ENCODE assay signal across 28 cellular contexts in genomic region chr3:133812872-133813271, GRCh38. TPM values are rescaled to one million over a fixed set of nuclear protein-coding genes. Genes with fewer than 3 reads are reported as not detected.
DNase-seq lines count a peak whose midpoint lies in the region; ATAC-seq and TF ChIP-seq lines count a peak whose summit lies in the region.
"Had no signal": no experiment of that assay in that cellular context is flagged by ENCODE, and none has a peak within 500 bp of the region (broad histone marks: within the 10 kb centered on the region; RNA-seq: fewer than 3 reads in every experiment).

No MANE protein-coding gene starts in this region.

- H3K4me1 Mint-ChIP-seq in glutamatergic neuron (ENCODE audit: low read depth, unreplicated experiment): peaks cover 8% of the 10 kb centered on the region
- H3K4me1 Mint-ChIP-seq: H9 had no signal

- peak overlapping the region; percentile 78 for H3K27ac Mint-ChIP-seq in glutamatergic neuron (ENCODE audit: unreplicated experiment)
- H3K27ac Mint-ChIP-seq: H9; stimulated activated naive B cell treated with anti-CD40 and anti-IgM and Interleukin-4, amounts not matched to agents 10 μg/mL and 1 μg/mL and 100 μg/mL, for 72 hours; T-cell had no signal

- peaks cover 5% of the 10 kb centered on the region for H3K4me1 ChIP-seq in adipocyte (ENCODE audit: control insufficient read depth, insufficient read depth, low read length)
- H3K4me1 ChIP-seq: ascending aorta, gastrocnemius medialis, SJSA1, thyroid gland had no signal

- H3K4me3 Mint-ChIP-seq in glutamatergic neuron (ENCODE audit: unreplicated experiment): peak overlapping the region; percentile 51
- H3K4me3 Mint-ChIP-seq: H9; immature natural killer cell; naive thymus-derived CD8-positive, alpha-beta T cell; stimulated activated naive B cell treated with anti-CD40 and anti-IgM and Interleukin-4, amounts not matched to agents 10 μg/mL and 1 μg/mL and 100 μg/mL, for 72 hours; T-cell had no signal

- H3K4me3 ChIP-seq in AG10803 (ENCODE audit: low read length) (no peak overlapping the region), adipocyte (ENCODE audit: low read length) (no peak overlapping the region)
- H3K4me3 ChIP-seq: ascending aorta, gastrocnemius medialis, SJSA1, spleen, thyroid gland had no signal

- no peak for TF ChIP-seq CTCF in AG10803 (conservative IDR thresholded peaks at IDR 0.05; ENCODE audit: low read length)
- TF ChIP-seq CTCF in glutamatergic neuron (IDR thresholded peaks at IDR 0.05; ENCODE audit: partially characterized antibody, unreplicated experiment): no peak

- H3K36me3 ChIP-seq in adipocyte (ENCODE audit: control insufficient read depth, insufficient read depth, low read length, severe bottlenecking): peaks cover 93% of the 10 kb centered on the region

- H3K27me3 ChIP-seq in adipocyte (replicated peaks; ENCODE audit: control insufficient read depth, insufficient read depth, low read length): no peaks in the 10 kb centered on the region
- H3K27me3 ChIP-seq: ascending aorta, gastrocnemius medialis, SJSA1, spleen, thyroid gland had no signal

- no peaks in the 10 kb centered on the region for H3K9me3 ChIP-seq in adipocyte (ENCODE audit: control insufficient read depth, low read length)
- H3K9me3 ChIP-seq: ascending aorta, gastrocnemius medialis, SJSA1, spleen, thyroid gland had no signal

- DNase-seq in AG10803 (ENCODE audit: low read depth): peak; percentile 63
- peak; percentile 66 for DNase-seq in GM03348 (ENCODE audit: low spot score)
- peak; percentile 1 for DNase-seq in adipocyte (ENCODE audit: low read depth)
- no peak for DNase-seq in glutamatergic neuron
- no peak for DNase-seq in ureter (ENCODE audit: low spot score)
- no peak for DNase-seq in NCI-H2081 treated with DMSO at 0.1 percent for 48 hours (lab: John Stamatoyannopoulos, UW)
- DNase-seq: activated CD4-positive, CD25-positive, alpha-beta regulatory T cell treated with anti-CD3 and anti-CD28 coated beads, Interleukin-2, amount 50 U/mL, for 72 hours; activated naive CD4-positive, alpha-beta T cell treated with anti-CD3 and anti-CD28 coated beads, Interleukin-2, amount 50 U/mL, for 16 hours; DMS 273 treated with DMSO at 0.1 percent for 48 hours; gastrocnemius medialis; H9; hippocampal formation; immature natural killer cell; naive thymus-derived CD8-positive, alpha-beta T cell; NCI-H146; NCI-H2171 treated with DMSO at 0.1 percent for 48 hours; NCI-H69; retina; spleen; stimulated activated CD4-positive, alpha-beta T cell treated with anti-CD3 and anti-CD28 coated beads, Interleukin-2, amount 100 ng/mL, for 48 hours; stimulated activated naive B cell treated with anti-CD40 and anti-IgM and Interleukin-4, amounts not matched to agents 10 μg/mL and 1 μg/mL and 100 μg/mL, for 72 hours; T-cell; thyroid gland had no signal

- H3K9me3 Mint-ChIP-seq in glutamatergic neuron (ENCODE audit: unreplicated experiment): no peaks in the 10 kb centered on the region
- H3K9me3 Mint-ChIP-seq: H9; immature natural killer cell; naive thymus-derived CD8-positive, alpha-beta T cell; stimulated activated naive B cell treated with anti-CD40 and anti-IgM and Interleukin-4, amounts not matched to agents 10 μg/mL and 1 μg/mL and 100 μg/mL, for 72 hours; T-cell had no signal

- ATAC-seq in GM21367 (IDR thresholded peaks at IDR 0.05; ENCODE audit: unreplicated experiment) (no peak), GM21360 (IDR thresholded peaks at IDR 0.05; ENCODE audit: unreplicated experiment) (no peak)
- ATAC-seq: gastrocnemius medialis; left lobe of liver; naive thymus-derived CD8-positive, alpha-beta T cell; stimulated activated naive B cell treated with anti-CD40 and anti-IgM and Interleukin-4, amounts not matched to agents 10 μg/mL and 1 μg/mL and 100 μg/mL, for 72 hours; T-cell had no signal

- no peaks in the 10 kb centered on the region for H3K36me3 Mint-ChIP-seq in glutamatergic neuron (ENCODE audit: unreplicated experiment)

- H3K27me3 Mint-ChIP-seq in glutamatergic neuron (ENCODE audit: unreplicated experiment): no peaks in the 10 kb centered on the region
- H3K27me3 Mint-ChIP-seq: naive thymus-derived CD8-positive, alpha-beta T cell; stimulated activated naive B cell treated with anti-CD40 and anti-IgM and Interleukin-4, amounts not matched to agents 10 μg/mL and 1 μg/mL and 100 μg/mL, for 72 hours; T-cell had no signal

- no peak overlapping the region for H3K9ac ChIP-seq in adipocyte (ENCODE audit: low read length)

RNA-seq across cellular contexts. Expression of gene SRPRB, which starts 7.3 kb away (rescaled TPM):
- total RNA-seq in glutamatergic neuron (ENCODE audit: unreplicated experiment): 47.2 TPM
- 52.7 TPM for total RNA-seq in ureter

Comparison
In these comparisons a context has a peak if more than half of its experiments do, and no peak if none do; other contexts are left out.
1. DNase-seq: peak in AG10803 (single experiment), GM03348 (single experiment) and adipocyte (single experiment); none in glutamatergic neuron (single experiment), ureter (single experiment) and NCI-H2081 treated with DMSO at 0.1 percent for 48 hours (single experiment).